ENCODE assay signal across 15 cellular contexts in genomic region chr12:49332891-49333371, GRCh38. TPM values are rescaled to one million over a fixed set of nuclear protein-coding genes. Genes with fewer than 3 reads are reported as not detected.
DNase-seq lines count a peak whose midpoint lies in the region; ATAC-seq and TF ChIP-seq lines count a peak whose summit lies in the region.
"Had no signal": no experiment of that assay in that cellular context is flagged by ENCODE, and none has a peak within 500 bp of the region (broad histone marks: within the 10 kb centered on the region; RNA-seq: fewer than 3 reads in every experiment).

No MANE protein-coding gene starts in this region.

- H3K4me1 ChIP-seq in naive thymus-derived CD4-positive, alpha-beta T cell (ENCODE audit: control insufficient read depth in 2 of 2, insufficient read depth in 2 of 2, low read length in 2 of 2), result peaks cover 8 to 9% of the 10 kb centered on the region in 2 donors

- intact Hi-C loops in naive thymus-derived CD4-positive, alpha-beta T cell (cut with micrococcal nuclease), result loop anchor here in 1 of 2 donors (1.0 kb wide), 1 partner anchor 9 kb away; no protein-coding TSS in a partner anchor

- peaks cover 47 to 60% (median 56%) of the 10 kb centered on the region in 5 donors for H3K27me3 Mint-ChIP-seq in naive thymus-derived CD4-positive, alpha-beta T cell

- H3K36me3 ChIP-seq in H7 (replicated peaks; ENCODE audit: control insufficient read depth, insufficient read depth, low read length), result peaks cover 17% of the 10 kb centered on the region
- no peaks in the 10 kb centered on the region for H3K36me3 ChIP-seq in naive thymus-derived CD4-positive, alpha-beta T cell (ENCODE audit: control insufficient read depth in 2 of 3, insufficient read depth in 3 of 3, low read length in 3 of 3)
- H3K36me3 ChIP-seq: pancreas, tibial nerve had no signal

- H3K27ac ChIP-seq in 22Rv1, result peak overlapping the region; percentile 70; the same call in 1 of the 2 replicates
- no peak overlapping the region for H3K27ac ChIP-seq in naive thymus-derived CD4-positive, alpha-beta T cell (ENCODE audit: low read depth, low read length)
- H3K27ac ChIP-seq: pancreas, tibial nerve had no signal

- TF ChIP-seq CTCF in 22Rv1 (IDR thresholded peaks at IDR 0.05), result no peak

- H3K27ac Mint-ChIP-seq in naive thymus-derived CD4-positive, alpha-beta T cell, result no peak overlapping the region
- H3K27ac Mint-ChIP-seq: activated naive CD4-positive, alpha-beta T cell treated with anti-CD3 and anti-CD28 coated beads, Interleukin-2, amount 10 ng/mL, durations not matched to agents 7 days and 5 days had no signal

- ATAC-seq in naive thymus-derived CD4-positive, alpha-beta T cell, result no peak
- no peak for ATAC-seq in HG03025 (IDR thresholded peaks at IDR 0.05; ENCODE audit: low FRiP score, unreplicated experiment)
- no peak for ATAC-seq in HG03571 (IDR thresholded peaks at IDR 0.05; ENCODE audit: unreplicated experiment)
- no peak for ATAC-seq in GM19324 (IDR thresholded peaks at IDR 0.05; ENCODE audit: low FRiP score, unreplicated experiment)
- ATAC-seq: Panc1, pancreas had no signal

- peaks cover 0 to 3% (median 0%) of the 10 kb centered on the region in 11 donors for H3K9me3 Mint-ChIP-seq in naive thymus-derived CD4-positive, alpha-beta T cell
- H3K9me3 Mint-ChIP-seq: activated naive CD4-positive, alpha-beta T cell treated with anti-CD3 and anti-CD28 coated beads, Interleukin-2, amount 10 ng/mL, durations not matched to agents 7 days and 5 days had no signal

- H3K4me3 Mint-ChIP-seq in naive thymus-derived CD4-positive, alpha-beta T cell, result peak overlapping the region in 8 of 10 donors; percentile 21 to 70 (median 48)
- H3K4me3 Mint-ChIP-seq: activated naive CD4-positive, alpha-beta T cell treated with anti-CD3 and anti-CD28 coated beads, Interleukin-2, amount 10 ng/mL, durations not matched to agents 7 days and 5 days had no signal

- H3K36me3 Mint-ChIP-seq in naive thymus-derived CD4-positive, alpha-beta T cell, result peaks cover 0 to 25% (median 0%) of the 10 kb centered on the region in 5 donors

- no peaks in the 10 kb centered on the region for H3K9me3 ChIP-seq in naive thymus-derived CD4-positive, alpha-beta T cell (ENCODE audit: control insufficient read depth in 2 of 3, low read length in 3 of 3)
- H3K9me3 ChIP-seq: pancreas, tibial nerve had no signal

- H3K27me3 ChIP-seq in H7 (ENCODE audit: control insufficient read depth, insufficient read depth, low read length), result peaks cover 57% of the 10 kb centered on the region
- H3K27me3 ChIP-seq in naive thymus-derived CD4-positive, alpha-beta T cell (ENCODE audit: control insufficient read depth in 2 of 2, insufficient read depth in 2 of 2, low read length in 2 of 2), result peaks cover 0 to 21% of the 10 kb centered on the region in 2 donors

- CTCF ChIA-PET in naive thymus-derived CD4-positive, alpha-beta T cell (lab: Charles Lee), result interaction anchor here (1.1 to 1.6 kb wide), 4 partner anchors 9 to 181 kb away, joined by 3 to 7 read pairs (median 5); partner anchors contain the start of gene TROAP

- no peak overlapping the region for H3K4me3 ChIP-seq in H7 (ENCODE audit: insufficient read depth, low read depth, low read length)
- H3K4me3 ChIP-seq in naive thymus-derived CD4-positive, alpha-beta T cell (ENCODE audit: low read length), result no peak overlapping the region
- H3K4me3 ChIP-seq: pancreas had no signal

- H3K4me1 Mint-ChIP-seq in naive thymus-derived CD4-positive, alpha-beta T cell, result peaks cover 14 to 30% (median 30%) of the 10 kb centered on the region in 7 donors

- DNase-seq in H7, result peak; percentile 81
- DNase-seq in dermis blood vessel endothelial cell, result peak; percentile 12
- DNase-seq in naive thymus-derived CD4-positive, alpha-beta T cell, result no peak
- DNase-seq in NCI-H774 (lab: John Stamatoyannopoulos, UW), result no peak
- DNase-seq: activated naive CD4-positive, alpha-beta T cell treated with anti-CD3 and anti-CD28 coated beads, Interleukin-2, amount 10 ng/mL, durations not matched to agents 7 days and 5 days; effector CD8-positive, alpha-beta T cell; NCI-H187; stimulated activated CD4-positive, alpha-beta T cell treated with anti-CD3 and anti-CD28 coated beads, Interleukin-4, amount 100 ng/mL, for 4 hours had no signal

- POLR2A ChIA-PET in naive thymus-derived CD4-positive, alpha-beta T cell (lab: Charles Lee), result interaction anchor here (0.6 to 1.2 kb wide), 3 partner anchors 10 to 39 kb away, joined by 4 to 5 read pairs (median 5); partner anchors contain the start of gene TROAP

RNA-seq across cellular contexts. Expression of gene C1QL4, which starts 4.1 kb away (rescaled TPM):
- 1.1 and 3.3 TPM in 2 replicates for total RNA-seq in H7 (2014; rRNA removed; shearing (Covaris generic))
- total RNA-seq in dermis blood vessel endothelial cell, result under 0.01 TPM in 1 of 2 replicates, not detected in the other
- not detected for total RNA-seq in naive thymus-derived CD4-positive, alpha-beta T cell
- not detected for polyA plus RNA-seq in naive thymus-derived CD4-positive, alpha-beta T cell
- total RNA-seq: pancreas, tibial nerve had no signal
- polyA plus RNA-seq: pancreas had no signal

RNA-seq across cellular contexts. Expression of gene TROAP, which starts 9.9 kb away (rescaled TPM):
- 46.1 and 48.0 TPM in 2 replicates for total RNA-seq in H7 (2014; rRNA removed; shearing (Covaris generic))
- 4.3 and 14.6 TPM in 2 replicates for total RNA-seq in dermis blood vessel endothelial cell
- total RNA-seq in naive thymus-derived CD4-positive, alpha-beta T cell, result 10 to 100 TPM in 1 of 5 experiments, 1 to 10 TPM in 2, under 1 TPM in 1, not detected in 1; 0.83 to 58.2 (median 1.3) TPM
- polyA plus RNA-seq in naive thymus-derived CD4-positive, alpha-beta T cell, result under 1 TPM in 1 of 2 donors, not detected in 1; 0.21 TPM

RNA-seq across cellular contexts. Expression of gene DNAJC22, which starts 13.8 kb away (rescaled TPM):
- total RNA-seq in H7 (2014; rRNA removed; shearing (Covaris generic)), result 0.15 and 0.35 TPM in 2 replicates
- total RNA-seq in dermis blood vessel endothelial cell, result 0.85 and 1.1 TPM in 2 replicates
- total RNA-seq in naive thymus-derived CD4-positive, alpha-beta T cell, result not detected
- not detected for polyA plus RNA-seq in naive thymus-derived CD4-positive, alpha-beta T cell
- total RNA-seq: tibial nerve had no signal

RNA-seq across cellular contexts. Expression of gene SPATS2, which starts 34.3 kb away (rescaled TPM):
- 30.2 and 31.9 TPM in 2 replicates for total RNA-seq in H7 (2014; rRNA removed; shearing (Covaris generic))
- total RNA-seq in dermis blood vessel endothelial cell, result 23.0 and 30.2 TPM in 2 replicates
- 1 to 10 TPM; 7.4 to 9.8 (median 8.9) TPM for total RNA-seq in naive thymus-derived CD4-positive, alpha-beta T cell
- 1 to 10 TPM; 3.0 to 7.8 TPM for polyA plus RNA-seq in naive thymus-derived CD4-positive, alpha-beta T cell

RNA-seq across cellular contexts. Expression of gene PRPH, which starts 38.0 kb away (rescaled TPM):
- total RNA-seq in H7 (2014; rRNA removed; shearing (Covaris generic)), result 2.5 and 5.1 TPM in 2 replicates
- not detected in 2 replicates for total RNA-seq in dermis blood vessel endothelial cell
- not detected for total RNA-seq in naive thymus-derived CD4-positive, alpha-beta T cell
- not detected for polyA plus RNA-seq in naive thymus-derived CD4-positive, alpha-beta T cell

Comparison
In these comparisons a context has a peak if more than half of its experiments do, and no peak if none do; other contexts are left out.
1. DNase-seq: peak in H7 (single experiment) and dermis blood vessel endothelial cell (single experiment); none in naive thymus-derived CD4-positive, alpha-beta T cell (0 of 9) and NCI-H774 (single experiment).